Comparison of ENCODE assay signal across 2 cellular contexts in genomic region chrY:22975483-22975882, GRCh38. TPM values are rescaled to one million over a fixed set of nuclear protein-coding genes. Genes with fewer than 3 reads are reported as not detected.
"Had no signal": no experiment of that assay in that cellular context is flagged by ENCODE, and none has a peak within 500 bp of the region (broad histone marks: within the 10 kb centered on the region; RNA-seq: fewer than 3 reads in every experiment).

No MANE protein-coding gene starts in this region.

RNA-seq across cellular contexts. Expression of gene BPY2, which starts 8.6 kb away (rescaled TPM):
- total RNA-seq: G401, GM12878 had no signal
- polyA plus RNA-seq: GM12878 had no signal
